ENCODE assay signal across 23 cellular contexts in the genomic region with DNA sequence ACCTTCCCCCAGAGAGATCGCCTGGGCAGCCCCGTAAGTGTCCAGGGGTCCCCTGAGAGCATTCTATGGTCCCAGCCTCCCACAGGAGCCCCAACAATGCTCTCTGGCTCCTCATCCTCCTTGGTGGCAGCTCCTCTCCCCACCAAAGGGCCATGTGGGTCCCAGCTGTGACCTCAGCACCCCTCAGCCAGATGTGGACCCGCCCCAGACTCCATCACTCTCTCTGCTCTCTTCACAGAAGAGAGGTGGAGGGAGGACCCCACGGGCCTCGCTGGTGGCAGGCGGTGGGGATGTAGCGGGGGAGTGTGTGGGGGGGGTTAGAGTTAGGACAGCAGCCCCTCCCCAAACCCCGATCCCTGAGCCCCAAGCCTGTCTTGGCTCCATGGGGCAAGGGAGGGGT.
"Had no signal": no experiment of that assay in that cellular context is flagged by ENCODE, and none has a peak within 500 bp of the region (broad histone marks: within the 10 kb centered on the region; RNA-seq: fewer than 3 reads in every experiment).

No MANE protein-coding gene starts in this region.

- H3K27ac ChIP-seq: adrenal gland, body of pancreas, coronary artery, right atrium auricular region had no signal

- DNase-seq: activated B cell treated with CpG ODN at 0.5 μM for 24 hours; activated CD4-positive, alpha-beta memory T cell treated with anti-CD3 and anti-CD28 coated beads for 36 hours; activated CD8-positive, alpha-beta memory T cell treated with anti-CD3 and anti-CD28 coated beads, Interleukin-2, amount 50 U/mL, for 4 hours; activated effector memory CD4-positive, alpha-beta T cell treated with anti-CD3 and anti-CD28 coated beads, Interleukin-2, amount 50 U/mL, for 16 hours; activated naive CD4-positive, alpha-beta T cell treated with anti-CD3 and anti-CD28 coated beads for 36 hours; activated naive CD8-positive, alpha-beta T cell treated with anti-CD3 and anti-CD28 coated beads for 36 hours; activated T-cell treated with anti-CD3 and anti-CD28 coated beads, Interleukin-2, amount 50 U/mL, for 1 hour; adrenal gland; aorta; body of pancreas; cerebellar nuclear complex; effector memory CD8-positive, alpha-beta T cell; erythroblast; naive thymus-derived CD8-positive, alpha-beta T cell; occipital lobe; stimulated activated CD4-positive, alpha-beta T cell treated with anti-CD3 and anti-CD28 coated beads, Interleukin-15, amount 100 ng/mL, for 24 hours; stimulated activated naive CD4-positive, alpha-beta T cell treated with Interleukin-2 at 50 U/mL for 16 hours; T-helper 1 cell had no signal

- H3K9me3 ChIP-seq: adrenal gland, body of pancreas, gastroesophageal sphincter, right atrium auricular region, tibial nerve had no signal

- H3K27me3 ChIP-seq: adrenal gland, body of pancreas, gastroesophageal sphincter, hepatocyte, right atrium auricular region, tibial nerve had no signal

- H3K4me2 ChIP-seq: hepatocyte had no signal

- H3K4me3 ChIP-seq: adrenal gland, body of pancreas, coronary artery, gastroesophageal sphincter, hepatocyte, right atrium auricular region, tibial nerve had no signal

- H3K79me2 ChIP-seq: hepatocyte had no signal

- H2AFZ ChIP-seq: hepatocyte had no signal

- ATAC-seq: body of pancreas; effector memory CD8-positive, alpha-beta T cell; gastroesophageal sphincter; naive thymus-derived CD8-positive, alpha-beta T cell had no signal

- H3K36me3 ChIP-seq: adrenal gland, gastroesophageal sphincter, right atrium auricular region, tibial nerve had no signal
